In the genomic region with DNA sequence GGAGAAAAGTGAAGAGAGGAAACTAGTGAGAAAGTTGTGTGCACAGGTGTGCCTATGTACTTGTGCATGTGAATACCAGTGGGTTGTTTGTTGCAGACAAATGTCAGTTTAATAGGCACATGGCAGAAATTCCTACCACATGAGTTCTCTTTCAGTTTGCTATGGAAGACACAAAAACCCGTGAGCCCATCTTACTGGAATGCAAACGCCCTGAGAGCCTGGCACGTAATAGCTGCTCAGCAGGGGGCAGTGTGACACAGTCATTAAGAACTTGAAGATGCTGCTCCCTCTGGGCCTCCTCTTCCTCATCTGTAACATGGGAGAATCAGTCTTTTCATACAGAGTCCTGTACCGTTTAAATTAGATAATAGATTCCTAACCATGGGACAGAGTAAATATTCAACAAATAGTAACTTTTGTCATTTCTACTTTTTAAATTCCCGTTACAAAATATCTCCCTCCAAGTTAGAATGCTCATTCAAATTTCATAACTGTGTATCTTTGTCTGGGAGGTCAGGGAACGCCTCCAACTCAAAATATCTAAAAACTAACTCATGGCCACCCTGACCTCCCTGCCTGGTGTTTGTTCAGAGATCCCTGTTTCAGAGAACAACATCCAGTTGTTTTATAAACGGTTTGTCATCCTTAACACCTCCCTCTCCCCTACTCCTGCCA, we compare ENCODE assay signal across 8 cellular contexts.
DNase-seq lines count a peak whose midpoint lies in the region; ATAC-seq and TF ChIP-seq lines count a peak whose summit lies in the region.

No MANE protein-coding gene starts in this region.

- in situ Hi-C loops in Panc1 (cut with HindIII; ENCODE audit: low pct_unique_long_range_greater_than_20kb, low sequenced_read_pairs): no loop called here

- DNase-seq in AG10803 (ENCODE audit: low read depth): peak; percentile 94
- peak; percentile 17 for DNase-seq in GM19238 (ENCODE audit: insufficient read length, low spot score)
- DNase-seq in Panc1 (ENCODE audit: low read depth, low spot score): peak; percentile 17
- peak; percentile 87 for DNase-seq in endodermal cell
- DNase-seq in lung microvascular endothelial cell (ENCODE audit: low read depth in 2 of 2): peak; percentile 45 to 78
- no peak for DNase-seq in middle frontal gyrus (ENCODE audit: extremely low spot score, low spot score)
- no peak for DNase-seq in HuH-7.5 (ENCODE audit: low spot score)
- DNase-seq in stimulated activated CD4-positive, alpha-beta T cell treated with anti-CD3 and anti-CD28 coated beads, Interleukin-4, amount 100 ng/mL, for 1 hour: no peak

- CTCF ChIA-PET in Panc1 (lab: Charles Lee): no interaction called here

- H3K9ac ChIP-seq in endodermal cell (ENCODE audit: extremely low read depth, low read length, poor library complexity, severe bottlenecking): no peak overlapping the region

- H3K4me3 Mint-ChIP-seq in endodermal cell: no peak overlapping the region

- peaks cover 8% of the 10 kb centered on the region for H3K9me3 Mint-ChIP-seq in endodermal cell

- peaks cover 3% of the 10 kb centered on the region for H3K36me3 Mint-ChIP-seq in endodermal cell (ENCODE audit: low read depth)

- H3K9me3 ChIP-seq in Panc1 (ENCODE audit: control insufficient read depth, insufficient read depth, low read depth, low read length): no peaks in the 10 kb centered on the region
- peaks cover 18% of the 10 kb centered on the region for H3K9me3 ChIP-seq in endodermal cell (ENCODE audit: control insufficient read depth, low read length)

- TF ChIP-seq CTCF in AG10803 (conservative IDR thresholded peaks at IDR 0.05; ENCODE audit: low read length) (peak; percentile 67), Panc1 (IDR thresholded peaks at IDR 0.05) (peak; percentile 34), endodermal cell (conservative IDR thresholded peaks at IDR 0.05) (peak; percentile 72)

- 71 to 76% methylated on average over 4 to 7 of the region's 7 CpGs for WGBS in endodermal cell (ENCODE audit: insufficient coverage in 1 of 2, insufficient read length in 1 of 2), 2 experiments

- H3K4me3 ChIP-seq in AG10803 (ENCODE audit: low read length): no peak overlapping the region
- H3K4me3 ChIP-seq in Panc1 (ENCODE audit: low read depth in 2 of 2, low read length in 2 of 2): no peak overlapping the region
- H3K4me3 ChIP-seq in endodermal cell (ENCODE audit: low read length): no peak overlapping the region

- H3K36me3 ChIP-seq in Panc1 (ENCODE audit: control insufficient read depth, insufficient read depth, low read length): no peaks in the 10 kb centered on the region
- no peaks in the 10 kb centered on the region for H3K36me3 ChIP-seq in endodermal cell (ENCODE audit: control insufficient read depth, insufficient read depth, low read length)

- H3K27ac ChIP-seq in Panc1 (ENCODE audit: low read length) (no peak overlapping the region), endodermal cell (ENCODE audit: low read depth, low read length) (no peak overlapping the region)

- H3K4me1 ChIP-seq in Panc1 (ENCODE audit: control insufficient read depth, insufficient read depth, low read length) (no peaks in the 10 kb centered on the region), endodermal cell (ENCODE audit: control insufficient read depth, insufficient read depth, low read length) (no peaks in the 10 kb centered on the region)

- peaks cover 3% of the 10 kb centered on the region for H3K4me1 Mint-ChIP-seq in endodermal cell

- BruUV-seq in Panc1 (replicated peaks; lab: Mats Ljungman, UMichigan): no TSS peak

- no peak overlapping the region for H3K27ac Mint-ChIP-seq in endodermal cell

- intact Hi-C loops in Panc1 (cut with micrococcal nuclease; ENCODE audit: unreplicated experiment): no loop called here

- POLR2A ChIA-PET in Panc1 (lab: Charles Lee): no interaction called here

- ATAC-seq in Panc1: no peak

- H3K27me3 ChIP-seq in Panc1 (ENCODE audit: control insufficient read depth, insufficient read depth, low read length): no peaks in the 10 kb centered on the region
- H3K27me3 ChIP-seq in endodermal cell (ENCODE audit: control insufficient read depth, insufficient read depth, low read length, poor library complexity, severe bottlenecking): no peaks in the 10 kb centered on the region

- no peaks in the 10 kb centered on the region for H3K27me3 Mint-ChIP-seq in endodermal cell (ENCODE audit: insufficient read depth)

Comparison
In these comparisons a context has a peak if more than half of its experiments do, and no peak if none do; other contexts are left out.
1. DNase-seq: peak in AG10803 (single experiment), GM19238 (single experiment), Panc1 (single experiment), endodermal cell (single experiment) and lung microvascular endothelial cell (2 of 2); none in middle frontal gyrus (single experiment), HuH-7.5 (single experiment) and stimulated activated CD4-positive, alpha-beta T cell treated with anti-CD3 and anti-CD28 coated beads, Interleukin-4, amount 100 ng/mL, for 1 hour (single experiment).
2. Peak in every context shown above with its lines, with median percentiles within 50 percentile points of each other: CTCF ChIP-seq.